16 cellular contexts compared by ENCODE assay signal in genomic region chr3:182294696-182295095, GRCh38.
DNase-seq lines count a peak whose midpoint lies in the region; ATAC-seq, FAIRE-seq and TF ChIP-seq lines count a peak whose summit lies in the region.
"Had no signal": no experiment of that assay in that cellular context is flagged by ENCODE, and none has a peak within 500 bp of the region (broad histone marks: within the 10 kb centered on the region; RNA-seq: fewer than 3 reads in every experiment).

No MANE protein-coding gene starts in this region.

- H3K9me3 ChIP-seq in astrocyte (ENCODE audit: insufficient read depth, low read depth, low read length) (no peaks in the 10 kb centered on the region), skeletal muscle satellite cell (replicated peaks; ENCODE audit: low read length) (no peaks in the 10 kb centered on the region)
- H3K9me3 ChIP-seq: A549, BE2C had no signal

- no peak for FAIRE-seq in astrocyte (lab: Jason Lieb, UNC)
- FAIRE-seq: A549, GM12878, GM18507 had no signal

- peak overlapping the region; percentile 54 for H3K4me2 ChIP-seq in astrocyte (ENCODE audit: low read length)
- H3K4me2 ChIP-seq in skeletal muscle satellite cell (ENCODE audit: low read length) = peak overlapping the region; percentile 45
- H3K4me2 ChIP-seq: A549, GM23338 had no signal

- H2AFZ ChIP-seq in astrocyte (ENCODE audit: low read depth, low read length) = peak overlapping the region; percentile 13

- H3K4me1 ChIP-seq in astrocyte (ENCODE audit: insufficient read depth, low read length) (peaks cover 4% of the 10 kb centered on the region), skeletal muscle satellite cell (ENCODE audit: control insufficient read depth, insufficient read depth, low read length) (peaks cover 13% of the 10 kb centered on the region)
- H3K4me1 ChIP-seq: A549, BE2C had no signal

- H3K9ac ChIP-seq in astrocyte (ENCODE audit: low read length) (no peak overlapping the region), skeletal muscle satellite cell (ENCODE audit: low read depth, low read length) (peak overlapping the region; percentile 31)

- H3K4me3 Mint-ChIP-seq in astrocyte (ENCODE audit: unreplicated experiment) (no peak overlapping the region), neural crest cell (no peak overlapping the region)
- H3K4me3 Mint-ChIP-seq: CD4-positive, alpha-beta memory T cell; GM23338 had no signal

- H3K27ac ChIP-seq in astrocyte (ENCODE audit: low read depth, low read length) = no peak overlapping the region
- H3K27ac ChIP-seq: A549, C4-2B had no signal

- no peaks in the 10 kb centered on the region for H3K27me3 Mint-ChIP-seq in astrocyte (ENCODE audit: low read depth, unreplicated experiment)
- no peaks in the 10 kb centered on the region for H3K27me3 Mint-ChIP-seq in neural crest cell (ENCODE audit: low read depth)
- H3K27me3 Mint-ChIP-seq: CD4-positive, alpha-beta memory T cell had no signal

- H3K36me3 ChIP-seq in astrocyte (ENCODE audit: insufficient read depth, low read length) = no peaks in the 10 kb centered on the region
- no peaks in the 10 kb centered on the region for H3K36me3 ChIP-seq in skeletal muscle satellite cell (ENCODE audit: insufficient read depth, low read length)
- H3K36me3 ChIP-seq: BE2C had no signal

- H3K9me3 Mint-ChIP-seq in astrocyte (ENCODE audit: unreplicated experiment) (peaks cover 2% of the 10 kb centered on the region), neural crest cell (peaks cover 5% of the 10 kb centered on the region)
- H3K9me3 Mint-ChIP-seq: GM23338 had no signal

- H3K36me3 Mint-ChIP-seq in astrocyte (ENCODE audit: low read depth, unreplicated experiment) = no peaks in the 10 kb centered on the region
- no peaks in the 10 kb centered on the region for H3K36me3 Mint-ChIP-seq in neural crest cell (ENCODE audit: low read depth)
- H3K36me3 Mint-ChIP-seq: CD4-positive, alpha-beta memory T cell had no signal

- H3K79me2 ChIP-seq in astrocyte (ENCODE audit: insufficient read depth, low read length) = no peaks in the 10 kb centered on the region

- H3K4me3 ChIP-seq in astrocyte (ENCODE audit: insufficient read depth, low read depth, low read length) (no peak overlapping the region), skeletal muscle satellite cell (ENCODE audit: low read length) (peak overlapping the region; percentile 10)
- H3K4me3 ChIP-seq: A549, GM12878, GM23338 had no signal

- DNase-seq in LHCN-M2 (ENCODE audit: low read depth) (peak; percentile 2), astrocyte (ENCODE audit: low read depth) (no peak), neural crest cell (ENCODE audit: low read depth, low spot score) (no peak), Kasumi-1 (lab: John Stamatoyannopoulos, UW) (no peak)
- DNase-seq: BE2C; CD4-positive, alpha-beta memory T cell; DMS79; H7 had no signal

- TF ChIP-seq CTCF in astrocyte (IDR thresholded peaks at IDR 0.05; ENCODE audit: insufficient read depth, low read depth, low read length) (no peak), neural crest cell (conservative IDR thresholded peaks at IDR 0.05) (no peak)

- H3K4me1 Mint-ChIP-seq in astrocyte (ENCODE audit: low read depth, unreplicated experiment) (peaks cover 15% of the 10 kb centered on the region), neural crest cell (peaks cover 20% of the 10 kb centered on the region)
- H3K4me1 Mint-ChIP-seq: CD4-positive, alpha-beta memory T cell; GM23338 had no signal

- H3K27ac Mint-ChIP-seq in astrocyte (ENCODE audit: unreplicated experiment) (peak overlapping the region; percentile 82), neural crest cell (ENCODE audit: unreplicated experiment) (peak overlapping the region; percentile 24)
- H3K27ac Mint-ChIP-seq: CD4-positive, alpha-beta memory T cell; GM23338 had no signal

- ATAC-seq in GM18520 (IDR thresholded peaks at IDR 0.05; ENCODE audit: unreplicated experiment) (no peak), HG03460 (IDR thresholded peaks at IDR 0.05; ENCODE audit: unreplicated experiment) (no peak)
- ATAC-seq: A549, GM12878, GM23338 had no signal

- H3K27me3 ChIP-seq in astrocyte (ENCODE audit: insufficient read depth, low read length) (no peaks in the 10 kb centered on the region), skeletal muscle satellite cell (ENCODE audit: control insufficient read depth, insufficient read depth, low read length) (no peaks in the 10 kb centered on the region)
- H3K27me3 ChIP-seq: BE2C had no signal

- no peaks in the 10 kb centered on the region for H4K20me1 ChIP-seq in astrocyte (ENCODE audit: insufficient read depth, low read length)
